In the genomic region with DNA sequence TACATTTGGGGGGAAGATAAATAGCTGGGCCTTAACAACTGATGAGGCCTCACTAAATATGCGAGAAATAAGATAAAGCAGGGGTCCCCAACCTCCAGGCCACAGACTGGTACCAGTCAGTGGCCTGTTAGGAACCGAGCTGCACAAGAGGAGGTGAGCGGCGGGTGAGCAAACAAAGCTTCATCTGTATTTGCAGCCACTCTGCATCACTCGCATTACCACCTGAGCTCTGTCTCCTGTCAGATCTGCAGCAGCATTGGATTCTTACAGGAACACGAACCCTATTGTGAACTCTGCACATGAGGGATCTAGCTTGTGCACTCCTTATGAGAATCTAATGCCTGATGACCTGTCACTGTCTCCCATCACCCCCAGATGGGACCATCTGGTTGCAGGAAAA, we compare ENCODE assay signal across 36 cellular contexts.
"Had no signal": no experiment of that assay in that cellular context is flagged by ENCODE, and none has a peak within 500 bp of the region (broad histone marks: within the 10 kb centered on the region; RNA-seq: fewer than 3 reads in every experiment).

No MANE protein-coding gene starts in this region.

- H3K36me3 ChIP-seq: MG63 had no signal

- H3K9me3 ChIP-seq: MG63 had no signal

- H3K4me3 ChIP-seq: MG63 had no signal

- H3K27me3 ChIP-seq: MG63 had no signal

- H3K9ac ChIP-seq: KMS-11 had no signal

- DNase-seq: Karpas-422, Kasumi-1, KG1, MG63, MM.1S, MV-4-11, NCI-H1048, NCI-H1092, NCI-H1092 treated with DMSO at 0.1 percent for 48 hours, NCI-H1105, NCI-H1105 treated with DMSO at 0.1 percent for 48 hours, NCI-H1417, NCI-H1417 treated with DMSO at 0.1 percent for 48 hours, NCI-H1436, NCI-H1436 treated with DMSO at 0.1 percent for 48 hours, NCI-H146, NCI-H1694, NCI-H1694 treated with DMSO at 0.1 percent for 48 hours, NCI-H187, NCI-H187 treated with DMSO at 0.1 percent for 48 hours, NCI-H1930, NCI-H2029, NCI-H2029 treated with DMSO at 0.1 percent for 48 hours, NCI-H2081, NCI-H2081 treated with DMSO at 0.1 percent for 48 hours, NCI-H2107, NCI-H2171, NCI-H2171 treated with DMSO at 0.1 percent for 48 hours, NCI-H2227 treated with DMSO at 0.1 percent for 48 hours, NCI-H226, NCI-H345, NCI-H446, NCI-H446 treated with DMSO at 0.1 percent for 48 hours, NCI-H510A, NCI-H510A treated with DMSO at 0.1 percent for 48 hours had no signal

- H3K4me2 ChIP-seq: KMS-11 had no signal

- H3K27ac ChIP-seq: KMS-11 had no signal
